In genomic region chr3:20673866-20674265, GRCh38 we compare ENCODE assay signal across 14 cellular contexts.
DNase-seq lines count a peak whose midpoint lies in the region; TF ChIP-seq lines count a peak whose summit lies in the region.
"Had no signal": no experiment of that assay in that cellular context is flagged by ENCODE, and none has a peak within 500 bp of the region (broad histone marks: within the 10 kb centered on the region; RNA-seq: fewer than 3 reads in every experiment).

No MANE protein-coding gene starts in this region.

- DNase-seq in HFF-Myc (ENCODE audit: extremely low read depth, low read depth) (no peak), astrocyte of the spinal cord (ENCODE audit: low read depth, low spot score) (no peak), fibroblast of mammary gland (ENCODE audit: low read depth) (no peak), middle frontal gyrus (ENCODE audit: extremely low spot score, low spot score) (no peak), midbrain (lab: John Stamatoyannopoulos, UW) (no peak), NCI-H2029 (lab: John Stamatoyannopoulos, UW) (no peak)
- DNase-seq: C1 segment of cervical spinal cord; Calu3; CD4-positive, alpha-beta memory T cell; COR-L47; DMS53; DMS79 treated with DMSO at 0.1 percent for 48 hours; GOT3; HCEC 1CT had no signal

- in situ Hi-C loops in astrocyte of the spinal cord (cut with HindIII; ENCODE audit: low sequenced_read_pairs), result no loop called here

- H3K4me3 ChIP-seq in HFF-Myc (replicated peaks; ENCODE audit: low read depth, low read length) (no peak overlapping the region), astrocyte of the spinal cord (ENCODE audit: low read depth, low read length) (no peak overlapping the region), fibroblast of mammary gland (ENCODE audit: control insufficient read depth, low read depth, low read length) (no peak overlapping the region)

- TF ChIP-seq CTCF in HFF-Myc (IDR thresholded peaks at IDR 0.05; ENCODE audit: low read depth, low read length, missing control alignments) (peak; percentile 3), astrocyte of the spinal cord (IDR thresholded peaks at IDR 0.05; ENCODE audit: low read depth, low read length) (peak; percentile 5), fibroblast of mammary gland (conservative IDR thresholded peaks at IDR 0.05; ENCODE audit: control insufficient read depth, insufficient read depth, low read depth, low read length) (peak; percentile 6)
